In the genomic region with DNA sequence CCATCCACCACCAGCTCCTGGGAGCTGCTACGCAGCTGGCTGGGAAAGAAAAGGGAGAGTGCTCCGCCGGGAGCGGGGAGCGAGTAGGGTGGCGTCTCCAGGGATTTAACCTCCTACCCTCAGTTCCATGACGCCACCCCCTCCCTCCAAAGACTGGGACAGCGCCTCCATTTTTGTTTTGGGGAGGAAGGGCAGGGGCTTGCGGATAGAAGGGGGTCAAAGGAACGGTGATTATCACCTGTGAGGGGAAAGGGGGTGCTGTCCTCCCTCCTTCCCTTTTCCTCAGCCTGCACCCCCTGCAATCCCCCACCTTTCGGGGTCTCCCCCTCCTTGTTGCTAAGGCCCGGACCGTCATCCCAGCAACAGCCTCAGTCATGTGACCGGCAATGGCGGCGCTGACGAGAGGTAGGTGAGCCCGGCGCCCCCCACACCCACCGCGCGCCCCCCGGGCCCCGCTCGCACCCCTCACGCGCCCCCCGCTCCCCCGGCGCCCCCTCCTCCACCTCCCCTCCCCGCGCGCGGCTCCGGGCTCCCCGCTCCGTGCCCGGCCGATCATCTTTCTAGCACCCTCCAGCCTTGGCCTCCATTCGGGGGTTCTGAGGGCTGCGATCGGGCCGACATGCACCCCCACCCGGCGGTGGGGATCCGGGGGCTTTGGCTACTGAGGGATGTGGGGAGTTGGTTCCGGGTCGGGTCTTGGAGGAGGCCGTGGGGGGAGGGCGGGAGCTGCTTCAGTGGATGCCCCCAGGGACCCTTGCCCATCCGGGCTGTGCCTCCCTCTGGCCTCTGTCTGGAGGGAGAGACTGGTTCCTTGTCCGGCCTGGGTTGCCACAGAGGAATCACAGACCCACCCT, we compare ENCODE assay signal across 1 cellular context.
TF ChIP-seq lines count a peak whose summit lies in the region.

Gene DTX3, plus strand, starts transcription at position 371 of the 854 bp plus-strand sequence. CDS start 1,694 bp downstream, outside the sequence.

TF ChIP-seq in HepG2, 621 proteins besides CTCF, POLR2A, EP300 and RAD21 (continued from another document and continues in another):
- TF ChIP-seq E2F1 (CRISPR knock-in tag; IDR thresholded peaks at IDR 0.05) (no peak), ZNF234 (CRISPR knock-in tag; conservative IDR thresholded peaks at IDR 0.05) (no peak), ATF7-NPFF (CRISPR knock-in tag; IDR thresholded peaks at IDR 0.05; ENCODE audit: low read depth) (no peak), CSRNP2 (CRISPR knock-in tag; conservative IDR thresholded peaks at IDR 0.05; ENCODE audit: low read depth) (no peak), ZNF883 (CRISPR knock-in tag; IDR thresholded peaks at IDR 0.05; ENCODE audit: not compliant biosample characterization) (no peak), ZFX (CRISPR knock-in tag; IDR thresholded peaks at IDR 0.05; ENCODE audit: low read depth) (peak; percentile 59; the same call in 1 of the 2 replicates), ZNF282 (IDR thresholded peaks at IDR 0.05; ENCODE audit: partially characterized antibody) (no peak), ZNF619 (CRISPR knock-in tag; IDR thresholded peaks at IDR 0.05) (no peak), ZNF614 (CRISPR knock-in tag; IDR thresholded peaks at IDR 0.05; ENCODE audit: borderline replicate concordance) (no peak), ATRX (CRISPR knock-in tag; IDR thresholded peaks at IDR 0.05; ENCODE audit: borderline replicate concordance) (no peak), ZSCAN25 (CRISPR knock-in tag; IDR thresholded peaks at IDR 0.05) (no peak), AHDC1 (CRISPR knock-in tag; IDR thresholded peaks at IDR 0.05; ENCODE audit: borderline replicate concordance) (no peak), POLR2AphosphoS5 (IDR thresholded peaks at IDR 0.05; ENCODE audit: low read depth, low read length) (no peak), TSC22D2 (CRISPR knock-in tag; IDR thresholded peaks at IDR 0.05; ENCODE audit: borderline replicate concordance) (no peak), U2AF1 (optimal IDR thresholded peaks at IDR 0.05; ENCODE audit: low read depth, low read length) (no peak), PHF8 (CRISPR knock-in tag; IDR thresholded peaks at IDR 0.05) (peak; percentile 35; the same call in 1 of the 2 replicates), CC2D1A (CRISPR knock-in tag; IDR thresholded peaks at IDR 0.05) (no peak), RFXANK (CRISPR knock-in tag; IDR thresholded peaks at IDR 0.05) (no peak), ZNF362 (CRISPR knock-in tag; IDR thresholded peaks at IDR 0.05; ENCODE audit: borderline replicate concordance) (no peak), ZNF34 (CRISPR knock-in tag; IDR thresholded peaks at IDR 0.05; ENCODE audit: borderline replicate concordance) (no peak), YY1 (IDR thresholded peaks at IDR 0.05; ENCODE audit: insufficient read depth, insufficient replicate concordance, low read depth, low read length) (peak; percentile 76), IRF2 (CRISPR knock-in tag; IDR thresholded peaks at IDR 0.05) (no peak), ZFY (CRISPR knock-in tag; IDR thresholded peaks at IDR 0.05) (0 out of 2 replicates have a peak, but pooled peaks have one; percentile 20), ZNF589 (CRISPR knock-in tag; conservative IDR thresholded peaks at IDR 0.05) (no peak)
- TF ChIP-seq, protein P1, sequence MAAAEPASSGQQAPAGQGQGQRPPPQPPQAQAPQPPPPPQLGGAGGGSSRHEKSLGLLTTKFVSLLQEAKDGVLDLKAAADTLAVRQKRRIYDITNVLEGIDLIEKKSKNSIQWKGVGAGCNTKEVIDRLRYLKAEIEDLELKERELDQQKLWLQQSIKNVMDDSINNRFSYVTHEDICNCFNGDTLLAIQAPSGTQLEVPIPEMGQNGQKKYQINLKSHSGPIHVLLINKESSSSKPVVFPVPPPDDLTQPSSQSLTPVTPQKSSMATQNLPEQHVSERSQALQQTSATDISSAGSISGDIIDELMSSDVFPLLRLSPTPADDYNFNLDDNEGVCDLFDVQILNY (CRISPR knock-in tag; conservative IDR thresholded peaks at IDR 0.05), result no peak
- TF ChIP-seq, protein P2, sequence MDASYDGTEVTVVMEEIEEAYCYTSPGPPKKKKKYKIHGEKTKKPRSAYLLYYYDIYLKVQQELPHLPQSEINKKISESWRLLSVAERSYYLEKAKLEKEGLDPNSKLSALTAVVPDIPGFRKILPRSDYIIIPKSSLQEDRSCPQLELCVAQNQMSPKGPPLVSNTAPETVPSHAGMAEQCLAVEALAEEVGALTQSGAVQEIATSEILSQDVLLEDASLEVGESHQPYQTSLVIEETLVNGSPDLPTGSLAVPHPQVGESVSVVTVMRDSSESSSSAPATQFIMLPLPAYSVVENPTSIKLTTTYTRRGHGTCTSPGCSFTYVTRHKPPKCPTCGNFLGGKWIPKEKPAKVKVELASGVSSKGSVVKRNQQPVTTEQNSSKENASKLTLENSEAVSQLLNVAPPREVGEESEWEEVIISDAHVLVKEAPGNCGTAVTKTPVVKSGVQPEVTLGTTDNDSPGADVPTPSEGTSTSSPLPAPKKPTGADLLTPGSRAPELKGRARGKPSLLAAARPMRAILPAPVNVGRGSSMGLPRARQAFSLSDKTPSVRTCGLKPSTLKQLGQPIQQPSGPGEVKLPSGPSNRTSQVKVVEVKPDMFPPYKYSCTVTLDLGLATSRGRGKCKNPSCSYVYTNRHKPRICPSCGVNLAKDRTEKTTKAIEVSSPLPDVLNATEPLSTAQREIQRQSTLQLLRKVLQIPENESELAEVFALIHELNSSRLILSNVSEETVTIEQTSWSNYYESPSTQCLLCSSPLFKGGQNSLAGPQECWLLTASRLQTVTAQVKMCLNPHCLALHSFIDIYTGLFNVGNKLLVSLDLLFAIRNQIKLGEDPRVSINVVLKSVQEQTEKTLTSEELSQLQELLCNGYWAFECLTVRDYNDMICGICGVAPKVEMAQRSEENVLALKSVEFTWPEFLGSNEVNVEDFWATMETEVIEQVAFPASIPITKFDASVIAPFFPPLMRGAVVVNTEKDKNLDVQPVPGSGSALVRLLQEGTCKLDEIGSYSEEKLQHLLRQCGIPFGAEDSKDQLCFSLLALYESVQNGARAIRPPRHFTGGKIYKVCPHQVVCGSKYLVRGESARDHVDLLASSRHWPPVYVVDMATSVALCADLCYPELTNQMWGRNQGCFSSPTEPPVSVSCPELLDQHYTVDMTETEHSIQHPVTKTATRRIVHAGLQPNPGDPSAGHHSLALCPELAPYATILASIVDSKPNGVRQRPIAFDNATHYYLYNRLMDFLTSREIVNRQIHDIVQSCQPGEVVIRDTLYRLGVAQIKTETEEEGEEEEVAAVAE (CRISPR knock-in tag; IDR thresholded peaks at IDR 0.05; ENCODE audit: borderline replicate concordance), result no peak
- TF ChIP-seq, protein P3, sequence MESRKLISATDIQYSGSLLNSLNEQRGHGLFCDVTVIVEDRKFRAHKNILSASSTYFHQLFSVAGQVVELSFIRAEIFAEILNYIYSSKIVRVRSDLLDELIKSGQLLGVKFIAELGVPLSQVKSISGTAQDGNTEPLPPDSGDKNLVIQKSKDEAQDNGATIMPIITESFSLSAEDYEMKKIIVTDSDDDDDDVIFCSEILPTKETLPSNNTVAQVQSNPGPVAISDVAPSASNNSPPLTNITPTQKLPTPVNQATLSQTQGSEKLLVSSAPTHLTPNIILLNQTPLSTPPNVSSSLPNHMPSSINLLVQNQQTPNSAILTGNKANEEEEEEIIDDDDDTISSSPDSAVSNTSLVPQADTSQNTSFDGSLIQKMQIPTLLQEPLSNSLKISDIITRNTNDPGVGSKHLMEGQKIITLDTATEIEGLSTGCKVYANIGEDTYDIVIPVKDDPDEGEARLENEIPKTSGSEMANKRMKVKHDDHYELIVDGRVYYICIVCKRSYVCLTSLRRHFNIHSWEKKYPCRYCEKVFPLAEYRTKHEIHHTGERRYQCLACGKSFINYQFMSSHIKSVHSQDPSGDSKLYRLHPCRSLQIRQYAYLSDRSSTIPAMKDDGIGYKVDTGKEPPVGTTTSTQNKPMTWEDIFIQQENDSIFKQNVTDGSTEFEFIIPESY (CRISPR knock-in tag; IDR thresholded peaks at IDR 0.05), result no peak
- TF ChIP-seq, protein P4, sequence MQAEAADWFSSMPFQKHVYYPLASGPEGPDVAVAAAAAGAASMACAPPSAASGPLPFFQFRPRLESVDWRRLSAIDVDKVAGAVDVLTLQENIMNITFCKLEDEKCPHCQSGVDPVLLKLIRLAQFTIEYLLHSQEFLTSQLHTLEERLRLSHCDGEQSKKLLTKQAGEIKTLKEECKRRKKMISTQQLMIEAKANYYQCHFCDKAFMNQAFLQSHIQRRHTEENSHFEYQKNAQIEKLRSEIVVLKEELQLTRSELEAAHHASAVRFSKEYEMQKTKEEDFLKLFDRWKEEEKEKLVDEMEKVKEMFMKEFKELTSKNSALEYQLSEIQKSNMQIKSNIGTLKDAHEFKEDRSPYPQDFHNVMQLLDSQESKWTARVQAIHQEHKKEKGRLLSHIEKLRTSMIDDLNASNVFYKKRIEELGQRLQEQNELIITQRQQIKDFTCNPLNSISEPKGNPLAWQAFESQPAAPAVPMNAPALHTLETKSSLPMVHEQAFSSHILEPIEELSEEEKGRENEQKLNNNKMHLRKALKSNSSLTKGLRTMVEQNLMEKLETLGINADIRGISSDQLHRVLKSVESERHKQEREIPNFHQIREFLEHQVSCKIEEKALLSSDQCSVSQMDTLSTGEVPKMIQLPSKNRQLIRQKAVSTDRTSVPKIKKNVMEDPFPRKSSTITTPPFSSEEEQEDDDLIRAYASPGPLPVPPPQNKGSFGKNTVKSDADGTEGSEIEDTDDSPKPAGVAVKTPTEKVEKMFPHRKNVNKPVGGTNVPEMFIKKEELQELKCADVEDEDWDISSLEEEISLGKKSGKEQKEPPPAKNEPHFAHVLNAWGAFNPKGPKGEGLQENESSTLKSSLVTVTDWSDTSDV (CRISPR knock-in tag; IDR thresholded peaks at IDR 0.05), result no peak
